8 cellular contexts compared by ENCODE assay signal in the genomic region with DNA sequence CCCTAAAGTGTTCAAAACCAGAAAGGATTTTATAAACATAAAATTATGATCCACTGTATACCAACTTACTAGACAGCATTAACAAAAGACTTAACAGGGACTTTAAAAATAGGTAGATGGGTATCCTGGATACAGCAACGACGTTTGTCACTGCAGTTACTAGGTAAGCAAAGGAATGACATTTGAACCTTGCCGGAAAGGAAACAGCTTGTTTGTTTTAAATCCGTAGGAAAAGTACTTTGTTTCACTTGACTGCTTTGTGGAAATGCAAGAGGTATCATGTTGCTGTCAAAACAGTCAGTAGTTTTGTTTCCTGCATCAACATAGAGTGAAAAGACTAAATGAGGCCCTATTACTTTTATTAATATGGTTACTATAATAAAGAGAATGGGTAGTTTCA.
DNase-seq lines count a peak whose midpoint lies in the region; ATAC-seq and TF ChIP-seq lines count a peak whose summit lies in the region.

No MANE protein-coding gene starts in this region.

- no peak for TF ChIP-seq CTCF in Calu3 (IDR thresholded peaks at IDR 0.05; ENCODE audit: unreplicated experiment)
- no peak for TF ChIP-seq CTCF in astrocyte of the spinal cord (IDR thresholded peaks at IDR 0.05; ENCODE audit: low read depth, low read length)
- no peak for TF ChIP-seq CTCF in lower leg skin (IDR thresholded peaks at IDR 0.05)

- peak overlapping the region; percentile 11 for H3K4me2 ChIP-seq in mesenchymal stem cell (ENCODE audit: low read length, poor library complexity, severe bottlenecking)

- H3K27me3 Mint-ChIP-seq in Calu3 (ENCODE audit: unreplicated experiment): no peaks in the 10 kb centered on the region

- no peak overlapping the region for H2AK5ac ChIP-seq in mesenchymal stem cell (ENCODE audit: low read length, severe bottlenecking)

- H3K9me3 Mint-ChIP-seq in Calu3 (ENCODE audit: low read depth, unreplicated experiment): no peaks in the 10 kb centered on the region

- H3K14ac ChIP-seq in mesenchymal stem cell (ENCODE audit: low read length in 2 of 2): no peak overlapping the region

- H2BK5ac ChIP-seq in mesenchymal stem cell (ENCODE audit: low read depth, low read length, poor library complexity, severe bottlenecking): no peak overlapping the region

- peaks cover 57% of the 10 kb centered on the region for H3K36me3 Mint-ChIP-seq in Calu3 (ENCODE audit: insufficient read depth, unreplicated experiment)

- no peak overlapping the region for H2BK12ac ChIP-seq in mesenchymal stem cell (ENCODE audit: low read length in 2 of 2)

- no peak overlapping the region for H3K9ac ChIP-seq in mesenchymal stem cell (ENCODE audit: low read length)

- H3K27ac ChIP-seq in mesenchymal stem cell (ENCODE audit: low read length, poor library complexity, severe bottlenecking): peak overlapping the region; percentile 81

- no peak overlapping the region for H2AFZ ChIP-seq in mesenchymal stem cell (ENCODE audit: low read depth, low read length)

- H3K27ac Mint-ChIP-seq in Calu3 (ENCODE audit: unreplicated experiment): no peak overlapping the region

- 10% methylated on average over 4 of the region's 4 CpGs for WGBS in mesenchymal stem cell
- WGBS in lower leg skin, 2 donors: 51 to 57% methylated on average over 4 of the region's 4 CpGs

- no peaks in the 10 kb centered on the region for H3K27me3 ChIP-seq in mesenchymal stem cell (ENCODE audit: control insufficient read depth in 1 of 2, insufficient read depth in 1 of 2, low read length in 2 of 2)

- peaks cover 9% of the 10 kb centered on the region for H3K4me1 Mint-ChIP-seq in Calu3 (ENCODE audit: low read depth, unreplicated experiment)

- intact Hi-C loops in Calu3 (cut with micrococcal nuclease; ENCODE audit: unreplicated experiment) (no loop called here), lower leg skin (cut with DNase I; ENCODE audit: low total_unique reads) (no loop called here)

- no peak for ATAC-seq in HG03565 (IDR thresholded peaks at IDR 0.05; ENCODE audit: unreplicated experiment)
- no peak for ATAC-seq in HG03342 (IDR thresholded peaks at IDR 0.05; ENCODE audit: unreplicated experiment)

- no peak overlapping the region for H2BK15ac ChIP-seq in mesenchymal stem cell (ENCODE audit: low read depth, poor library complexity, severe bottlenecking)

- DNase-seq in Calu3 (no peak), M059J (ENCODE audit: low read depth) (peak; percentile 64), astrocyte of the spinal cord (ENCODE audit: low read depth, low spot score) (peak; percentile 56), mesenchymal stem cell (peak; percentile 48), lower leg skin (ENCODE audit: low spot score in 2 of 2) (no peak), retina (no peak)

- no peak overlapping the region for H3K23ac ChIP-seq in mesenchymal stem cell (ENCODE audit: low read length in 2 of 2)

- H4K91ac ChIP-seq in mesenchymal stem cell (ENCODE audit: low read length): no peak overlapping the region

- peaks cover 17% of the 10 kb centered on the region for H3K79me1 ChIP-seq in mesenchymal stem cell (replicated peaks; ENCODE audit: low read length, poor library complexity, severe bottlenecking)

- no peak overlapping the region for H3K4me3 Mint-ChIP-seq in Calu3 (ENCODE audit: low read depth, unreplicated experiment)

- H3K4me1 ChIP-seq in mesenchymal stem cell (ENCODE audit: control insufficient read depth, insufficient read depth, low read depth, low read length): peaks cover 14% of the 10 kb centered on the region

- peaks cover 2 to 31% of the 10 kb centered on the region in 2 experiments for H3K36me3 ChIP-seq in mesenchymal stem cell (ENCODE audit: control insufficient read depth in 1 of 2, insufficient read depth in 2 of 2, low read depth in 1 of 2, low read length in 2 of 2)

- in situ Hi-C loops in astrocyte of the spinal cord (cut with HindIII; ENCODE audit: low sequenced_read_pairs): no loop called here

- BruUV-seq in Calu3 (replicated peaks; lab: Mats Ljungman, UMichigan): TSS peak; percentile 33

- no peak overlapping the region for H2BK120ac ChIP-seq in mesenchymal stem cell (ENCODE audit: low read depth, low read length)

- no peak overlapping the region for H3K4ac ChIP-seq in mesenchymal stem cell (ENCODE audit: low read depth in 1 of 2, low read length in 2 of 2)

- no peak for TF ChIP-seq POLR2A in lower leg skin (IDR thresholded peaks at IDR 0.05)

- H3K9me3 ChIP-seq in mesenchymal stem cell (ENCODE audit: control insufficient read depth, low read length): no peaks in the 10 kb centered on the region

- H3K4me3 ChIP-seq in astrocyte of the spinal cord (ENCODE audit: low read depth, low read length) (no peak overlapping the region), mesenchymal stem cell (ENCODE audit: insufficient read depth in 1 of 2, low read depth in 1 of 2, low read length in 2 of 2) (no peak overlapping the region), lower leg skin (ENCODE audit: low read depth, poor library complexity, severe bottlenecking) (no peak overlapping the region)

- CTCF ChIA-PET in Calu3 (lab: Charles Lee): no interaction called here

- no peak overlapping the region for H4K8ac ChIP-seq in mesenchymal stem cell (ENCODE audit: low read length)

- no peak overlapping the region for H3K18ac ChIP-seq in mesenchymal stem cell (ENCODE audit: low read depth in 1 of 2, low read length in 2 of 2)

Comparison
In these comparisons a context has a peak if more than half of its experiments do, and no peak if none do; other contexts are left out.
1. DNase-seq: peak in M059J (single experiment), astrocyte of the spinal cord (single experiment) and mesenchymal stem cell (single experiment); none in Calu3 (single experiment), lower leg skin (0 of 2) and retina (single experiment).